8 cellular contexts compared by ENCODE assay signal in genomic region chr2:675982-676646, GRCh38. TPM values are rescaled to one million over a fixed set of nuclear protein-coding genes. Genes with fewer than 3 reads are reported as not detected.
A peak's percentile ranks its signal among the peaks of the same experiment; 100 is the strongest.
DNase-seq lines count a peak whose midpoint lies in the region; ATAC-seq and TF ChIP-seq lines count a peak whose summit lies in the region.

No MANE protein-coding gene starts in this region.

- peaks cover 12% of the 10 kb centered on the region for H3F3A ChIP-seq in PC-3 (ENCODE audit: low read length, unreplicated experiment)

- H3K9ac ChIP-seq in PC-3 (ENCODE audit: low read length): peak overlapping the region; percentile 92

- peak; percentile 52 for TF ChIP-seq CTCF in PC-3 (conservative IDR thresholded peaks at IDR 0.05; ENCODE audit: low read depth, low read length)
- peak; percentile 36 to 62 for TF ChIP-seq CTCF in brain (conservative IDR thresholded peaks at IDR 0.05)

- peak; percentile 39 for ATAC-seq in GM19455 (IDR thresholded peaks at IDR 0.05; ENCODE audit: unreplicated experiment)
- peak; percentile 42 for ATAC-seq in HG03460 (IDR thresholded peaks at IDR 0.05; ENCODE audit: unreplicated experiment)
- peak; percentile 25 for ATAC-seq in PC-3

- peak overlapping the region; percentile 85 for H3K4me3 ChIP-seq in PC-3 (ENCODE audit: low read length)

- DNase-seq in D341Med (ENCODE audit: low spot score): peak; percentile 64
- DNase-seq in PC-3: peak; percentile 88
- DNase-seq in iPS-NIHi7 (ENCODE audit: extremely low spot score): peak; percentile 75
- DNase-seq in stimulated activated CD4-positive, alpha-beta T cell treated with anti-CD3 and anti-CD28 coated beads, Interleukin-12 subunit alpha, Interleukin-12 subunit beta, amount 100 ng/mL, for 48 hours (ENCODE audit: low read depth in 2 of 3, low spot score in 1 of 3): peak in 2 of 3 donors; percentile 19 to 24
- DNase-seq in OCI-M2 (lab: John Stamatoyannopoulos, UW; ENCODE audit: unreplicated experiment): no peak

- no peaks in the 10 kb centered on the region for H3K27me3 ChIP-seq in PC-3 (ENCODE audit: low read length)

- CTCF ChIA-PET in PC-3 (lab: Charles Lee): interaction anchor here (0.7 kb wide), 1 partner anchor 1861 kb away, joined by 4 read pairs; no protein-coding TSS in a partner anchor

- H3K9me2 ChIP-seq in PC-3 (replicated peaks; ENCODE audit: low read length): no peaks in the 10 kb centered on the region

- POLR2A ChIA-PET in PC-3 (lab: Charles Lee; ENCODE audit: unreplicated experiment): no interaction called here

- peak overlapping the region; percentile 90 for H3K27ac ChIP-seq in PC-3 (ENCODE audit: low read length)

- no peaks in the 10 kb centered on the region for H3K9me3 ChIP-seq in PC-3 (ENCODE audit: low read length)

- H4K20me1 ChIP-seq in PC-3 (ENCODE audit: low read length): peaks cover 28% of the 10 kb centered on the region

- peaks cover 4% of the 10 kb centered on the region for H3K36me3 Mint-ChIP-seq in brain

- H3K4me3 Mint-ChIP-seq in brain: peak overlapping the region; percentile 92 to 99 (median 96)

- peaks cover 22% of the 10 kb centered on the region for H3K36me3 ChIP-seq in PC-3 (ENCODE audit: low read depth, low read length)

- H3K4me1 ChIP-seq in PC-3 (ENCODE audit: insufficient read depth, low read length): peaks cover 40% of the 10 kb centered on the region

- peak overlapping the region; percentile 97 for H3K4me2 ChIP-seq in PC-3 (ENCODE audit: low read length)

- H3K9me3 Mint-ChIP-seq in brain: no peaks in the 10 kb centered on the region

- H3K79me2 ChIP-seq in PC-3 (ENCODE audit: low read length): peaks cover 43% of the 10 kb centered on the region

- peak overlapping the region; percentile 49 for H2AFZ ChIP-seq in PC-3 (ENCODE audit: low read length)

- intact Hi-C loops in PC-3 (cut with micrococcal nuclease): loop anchor here (2.0 to 10.0 kb wide), 3 partner anchors 65 to 1059 kb away; partner anchors contain the start of genes ACP1 and SH3YL1

- peaks cover 7% of the 10 kb centered on the region for H3K27me3 Mint-ChIP-seq in brain

- TSS peak; percentile 52 for BruUV-seq in PC-3 (replicated peaks; lab: Mats Ljungman, UMichigan)

- H3K4me1 Mint-ChIP-seq in brain: peaks cover 64% of the 10 kb centered on the region

- H3K27ac Mint-ChIP-seq in brain: peak overlapping the region; percentile 82 to 99 (median 97)

RNA-seq across cellular contexts. Expression of gene TMEM18, which starts 1.1 kb away (rescaled TPM):
- 25.5 and 30.8 TPM in 2 replicates for total RNA-seq in PC-3 (2014; rRNA removed)
- 30.6 TPM for polyA plus RNA-seq in brain (ENCODE audit: insufficient read depth, low read depth, low replicate concordance)
